Comparison of ENCODE assay signal across 32 cellular contexts in the genomic region with DNA sequence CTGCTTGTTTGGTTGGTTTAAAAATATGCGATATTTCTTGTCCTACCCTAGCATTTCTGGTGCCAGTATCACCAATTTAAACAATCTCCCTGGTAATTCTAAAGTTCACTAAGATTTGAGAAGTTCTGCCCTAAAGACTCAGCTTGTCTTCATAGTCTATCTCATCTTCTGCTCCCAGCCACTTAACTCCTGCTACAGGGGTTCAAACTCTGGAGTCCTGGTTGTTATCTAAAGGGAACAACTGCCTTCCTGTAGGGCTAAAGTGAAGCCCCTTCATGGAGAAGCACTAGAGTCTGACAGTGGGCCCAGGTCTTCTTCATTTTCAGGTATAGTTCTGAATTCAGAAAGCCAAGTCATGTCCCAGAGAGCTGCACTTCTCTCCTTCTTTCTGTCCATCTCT.
"Had no signal": no experiment of that assay in that cellular context is flagged by ENCODE, and none has a peak within 500 bp of the region (broad histone marks: within the 10 kb centered on the region; RNA-seq: fewer than 3 reads in every experiment).

No MANE protein-coding gene starts in this region.

- ATAC-seq: activated CD4-positive, alpha-beta T cell treated with anti-CD3 and anti-CD28 coated beads for 36 hours; activated CD8-positive, alpha-beta memory T cell treated with anti-CD3 and anti-CD28 coated beads, Interleukin-2, amount 10 ng/mL, durations not matched to agents 7 days and 5 days; activated CD8-positive, alpha-beta T cell treated with anti-CD3 and anti-CD28 coated beads, Interleukin-2, amount 10 ng/mL, durations not matched to agents 7 days and 5 days; activated naive CD4-positive, alpha-beta T cell treated with anti-CD3 and anti-CD28 coated beads, Interleukin-2, amount 50 U/mL, for 72 hours; activated T-cell treated with anti-CD3 and anti-CD28 coated beads, Interleukin-2, amount 50 U/mL, for 72 hours; gastroesophageal sphincter; heart right ventricle; T-helper 17 cell had no signal

- FAIRE-seq: endometrium, endothelial cell of umbilical vein had no signal

- H3K4me3 ChIP-seq: ascending aorta, breast epithelium, cardiac muscle cell, colonic mucosa, esophagus squamous epithelium, gastroesophageal sphincter, heart right ventricle had no signal

- H3K4me1 ChIP-seq: ascending aorta, breast epithelium, colonic mucosa, esophagus squamous epithelium, gastroesophageal sphincter, heart right ventricle had no signal

- H3K27me3 ChIP-seq: ascending aorta, cardiac muscle cell, colonic mucosa had no signal

- H3K27ac ChIP-seq: ascending aorta, breast epithelium, cardiac muscle cell, colonic mucosa, epithelial cell of prostate, esophagus squamous epithelium, gastroesophageal sphincter, heart right ventricle had no signal

- H3K9me3 ChIP-seq: ascending aorta, breast epithelium, colonic mucosa, esophagus squamous epithelium, gastroesophageal sphincter, heart right ventricle had no signal

- H3K36me3 ChIP-seq: ascending aorta, breast epithelium, cardiac muscle cell, colonic mucosa, esophagus squamous epithelium, gastroesophageal sphincter, heart right ventricle had no signal

- DNase-seq: activated CD4-positive, alpha-beta memory T cell treated with anti-CD3 and anti-CD28 coated beads for 36 hours; activated CD4-positive, alpha-beta T cell treated with anti-CD3 and anti-CD28 coated beads for 36 hours; activated CD4-positive, alpha-beta T cell treated with anti-CD3 and anti-CD28 coated beads, Interleukin-2, amount 10 ng/mL, durations not matched to agents 24 days and 14 days; activated CD4-positive, CD25-positive, alpha-beta regulatory T cell; activated CD4-positive, CD25-positive, alpha-beta regulatory T cell treated with anti-CD3 and anti-CD28 coated beads, Interleukin-2, amount 50 U/mL, for 72 hours; activated CD8-positive, alpha-beta memory T cell treated with anti-CD3 and anti-CD28 coated beads, Interleukin-2, amount 10 ng/mL, durations not matched to agents 7 days and 5 days; activated CD8-positive, alpha-beta memory T cell treated with anti-CD3 and anti-CD28 coated beads, Interleukin-2, amount 50 U/mL, for 4 hours; activated CD8-positive, alpha-beta T cell treated with anti-CD3 and anti-CD28 coated beads, Interleukin-2, amount 10 ng/mL, durations not matched to agents 7 days and 5 days; activated gamma-delta T cell; activated naive CD4-positive, alpha-beta T cell; activated naive CD4-positive, alpha-beta T cell treated with anti-CD3 and anti-CD28 coated beads, Interleukin-2, amount 10 ng/mL, durations not matched to agents 7 days and 5 days; activated naive CD8-positive, alpha-beta T cell treated with anti-CD3 and anti-CD28 coated beads, Interleukin-2, amount 10 ng/mL, durations not matched to agents 7 days and 5 days; activated T-cell treated with anti-CD3 and anti-CD28 coated beads, Interleukin-2, amount 50 U/mL, for 1 hour; activated T-cell treated with anti-CD3 and anti-CD28 coated beads, Interleukin-2, amount 50 U/mL, for 72 hours; central memory CD4-positive, alpha-beta T cell; cerebellar nuclear complex; colonic mucosa; effector CD8-positive, alpha-beta T cell; esophagus squamous epithelium; foreskin melanocyte; heart right ventricle; T-helper 1 cell; T-helper 17 cell; T1000 had no signal
